ENCODE assay signal across 33 cellular contexts in the genomic region with DNA sequence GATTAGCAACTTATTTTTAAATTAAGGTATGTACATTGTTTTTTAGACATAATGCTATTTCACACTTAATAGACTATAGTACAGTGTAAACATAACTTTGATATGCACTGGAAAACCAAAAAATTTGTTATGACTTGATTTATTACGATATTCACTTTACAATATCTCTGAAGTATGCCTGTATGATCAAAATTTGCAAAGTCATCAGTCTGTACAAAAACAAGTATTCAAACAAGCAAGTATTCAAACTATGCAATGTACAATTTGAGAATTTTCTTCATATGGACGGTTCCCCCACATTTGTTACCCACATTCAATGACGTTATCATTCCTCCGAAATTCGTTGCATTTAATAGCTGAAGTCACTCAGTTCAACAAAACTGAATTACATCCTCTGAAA.
DNase-seq lines count a peak whose midpoint lies in the region; ATAC-seq, FAIRE-seq and TF ChIP-seq lines count a peak whose summit lies in the region.
"Had no signal": no experiment of that assay in that cellular context is flagged by ENCODE, and none has a peak within 500 bp of the region (broad histone marks: within the 10 kb centered on the region; RNA-seq: fewer than 3 reads in every experiment).

No MANE protein-coding gene starts in this region.

- TF ChIP-seq CTCF in HepG2 (CRISPR knock-in tag; IDR thresholded peaks at IDR 0.05) (no peak), right lobe of liver (IDR thresholded peaks at IDR 0.05) (no peak), A549 (IDR thresholded peaks at IDR 0.05) (no peak), IMR-90 (conservative IDR thresholded peaks at IDR 0.05; ENCODE audit: low read depth, low read length) (no peak), K562 (IDR thresholded peaks at IDR 0.05 in 2 of 3, conservative IDR thresholded peaks at IDR 0.05 in 1 of 3; ENCODE audit: insufficient read depth in 2 of 3, low read depth in 1 of 3, low read length in 3 of 3) (no peak)

- DNase-seq in HepG2 (ENCODE audit: low spot score) (no peak), right lobe of liver (no peak), A549 (ENCODE audit: low read depth in 1 of 2, low spot score in 1 of 2) (no peak), IMR-90 (no peak), K562 (ENCODE audit: extremely low read depth in 1 of 4, low spot score in 3 of 4) (no peak), SIG-M5 (lab: John Stamatoyannopoulos, UW) (no peak), NCI-H1417 treated with DMSO at 0.1 percent for 48 hours (lab: John Stamatoyannopoulos, UW) (no peak), head of caudate nucleus (no peak)
- DNase-seq: 8988T; ACHN; AML-193; BE2C; C1 segment of cervical spinal cord; Caco-2; Calu3; CD4-positive, alpha-beta memory T cell; CD4-positive, alpha-beta T cell; CD4-positive, CD25-positive, alpha-beta regulatory T cell; CD8-positive, alpha-beta memory T cell; CD8-positive, alpha-beta T cell; COR-L47; DMS 273 treated with DMSO at 0.1 percent for 48 hours; DMS153; DMS53; DMS79; DMS79 treated with DMSO at 0.1 percent for 48 hours; DND-41; EL had no signal

- H3K4me1 ChIP-seq in HepG2 (ENCODE audit: insufficient read depth, low read length), result no peaks in the 10 kb centered on the region
- no peaks in the 10 kb centered on the region for H3K4me1 ChIP-seq in right lobe of liver
- no peaks in the 10 kb centered on the region for H3K4me1 ChIP-seq in A549
- no peaks in the 10 kb centered on the region for H3K4me1 ChIP-seq in IMR-90 (ENCODE audit: control insufficient read depth, insufficient read depth, low read length)
- peaks cover 0 to 7% of the 10 kb centered on the region in 2 experiments; a peak in 2 of 5 replicates for H3K4me1 ChIP-seq in K562 (replicated peaks in 1 of 2; ENCODE audit: control insufficient read depth in 2 of 2, insufficient read depth in 2 of 2, low read length in 2 of 2)
- H3K4me1 ChIP-seq: Caco-2 had no signal

- H3K4me2 ChIP-seq in HepG2 (ENCODE audit: low read depth, low read length) (no peak overlapping the region), A549 (no peak overlapping the region), IMR-90 (ENCODE audit: low read depth, low read length) (no peak overlapping the region), K562 (ENCODE audit: insufficient read depth, low read length) (no peak overlapping the region)
- H3K4me2 ChIP-seq: BLaER1 had no signal

- H3K23ac ChIP-seq in IMR-90 (ENCODE audit: low read depth, low read length), result no peak overlapping the region

- H2AFZ ChIP-seq in HepG2 (ENCODE audit: low read length) (no peak overlapping the region), IMR-90 (replicated peaks; ENCODE audit: low read length, poor library complexity) (no peak overlapping the region), K562 (ENCODE audit: low read depth, low read length) (no peak overlapping the region)

- 97% methylated on average over 5 of the region's 5 CpGs for WGBS in HepG2 (ENCODE audit: low lambda C conversion rate)
- 86% methylated on average over 3 of the region's 5 CpGs for WGBS in right lobe of liver (ENCODE audit: insufficient coverage, low coverage, low lambda C conversion rate, missing lambda C conversion rate)
- 96% methylated on average over 5 of the region's 5 CpGs for WGBS in A549 (ENCODE audit: missing lambda C conversion rate)
- WGBS in IMR-90 (ENCODE audit: extremely low coverage in 2 of 2, insufficient read length in 1 of 2), 2 experiments, result no CpG with 5 or more reads among the region's 5 CpGs
- 67% methylated on average over 5 of the region's 5 CpGs for WGBS in K562 (ENCODE audit: insufficient coverage, low coverage, missing lambda C conversion rate)

- H3K79me1 ChIP-seq in IMR-90 (ENCODE audit: low read depth in 1 of 2, low read length in 2 of 2), result no peaks in the 10 kb centered on the region

- intact Hi-C loops in HepG2 (cut with micrococcal nuclease; ENCODE audit: unreplicated experiment) (no loop called here), right lobe of liver (cut with DNase I) (no loop called here), IMR-90 (cut with micrococcal nuclease) (no loop called here), K562 (cut with micrococcal nuclease) (no loop called here), head of caudate nucleus (cut with DNase I) (no loop called here)

- H3K4me3 ChIP-seq in HepG2 (replicated peaks in 1 of 3; ENCODE audit: insufficient read depth in 1 of 3, low read depth in 2 of 3, low read length in 3 of 3), result no peak overlapping the region
- no peak overlapping the region for H3K4me3 ChIP-seq in right lobe of liver
- no peak overlapping the region for H3K4me3 ChIP-seq in A549
- H3K4me3 ChIP-seq in IMR-90 (ENCODE audit: insufficient read depth, low read depth, low read length), result no peak overlapping the region
- no peak overlapping the region for H3K4me3 ChIP-seq in K562
- H3K4me3 ChIP-seq: BLaER1; BLaER1 treated with 17β-estradiol and CSF1 and Interleukin-3, amounts not matched to agents 10 nM and 100 nM had no signal

- no peak overlapping the region for H3K18ac ChIP-seq in IMR-90 (ENCODE audit: low read depth, low read length)

- H3K27ac ChIP-seq in HepG2 (ENCODE audit: extremely low read length, insufficient read depth, low read length), result no peak overlapping the region
- H3K27ac ChIP-seq in right lobe of liver, result no peak overlapping the region
- no peak overlapping the region for H3K27ac ChIP-seq in A549
- no peak overlapping the region for H3K27ac ChIP-seq in IMR-90 (ENCODE audit: insufficient read depth, low read length)
- H3K27ac ChIP-seq in K562 (ENCODE audit: extremely low read depth, low read depth, low read length), result no peak overlapping the region
- H3K27ac ChIP-seq: 22Rv1; BLaER1; BLaER1 treated with 17β-estradiol and CSF1 and Interleukin-3, amounts not matched to agents 10 nM and 100 nM; C4-2B had no signal

- TF ChIP-seq RAD21 in HepG2 (CRISPR knock-in tag; IDR thresholded peaks at IDR 0.05), result no peak
- no peak for TF ChIP-seq RAD21 in A549 (conservative IDR thresholded peaks at IDR 0.05 in 1 of 2, IDR thresholded peaks at IDR 0.05 in 1 of 2)
- no peak for TF ChIP-seq RAD21 in IMR-90 (IDR thresholded peaks at IDR 0.05; ENCODE audit: low read length)
- no peak for TF ChIP-seq RAD21 in K562 (CRISPR knock-in tag; conservative IDR thresholded peaks at IDR 0.05 in 1 of 2, IDR thresholded peaks at IDR 0.05 in 1 of 2)

- H2AK9ac ChIP-seq in IMR-90 (replicated peaks; ENCODE audit: low read depth, low read length, poor library complexity), result no peak overlapping the region

- POLR2A ChIA-PET in HepG2 (lab: Yijun Ruan, JAX) (no interaction called here), A549 (lab: Yijun Ruan, JAX) (no interaction called here), IMR-90 (lab: Charles Lee; ENCODE audit: unreplicated experiment) (no interaction called here), K562 (lab: Yijun Ruan, JAX) (no interaction called here)

- H4K8ac ChIP-seq in IMR-90 (ENCODE audit: low read depth in 2 of 2, low read length in 2 of 2), result no peak overlapping the region

- TF ChIP-seq POLR2A in HepG2 (IDR thresholded peaks at IDR 0.05; ENCODE audit: insufficient read depth in 1 of 2, low read depth in 2 of 2, low read length in 2 of 2) (no peak), right lobe of liver (IDR thresholded peaks at IDR 0.05) (no peak), A549 (IDR thresholded peaks at IDR 0.05; ENCODE audit: low read length) (no peak), IMR-90 (IDR thresholded peaks at IDR 0.05; ENCODE audit: low read depth, low read length) (no peak), K562 (conservative IDR thresholded peaks at IDR 0.05) (no peak)

- H2BK20ac ChIP-seq in IMR-90 (ENCODE audit: low read depth, low read length), result no peak overlapping the region

- H2BK15ac ChIP-seq in IMR-90 (ENCODE audit: low read depth, low read length), result no peak overlapping the region

- BruUV-seq in HepG2 (replicated peaks; lab: Mats Ljungman, UMichigan), result no TSS peak
- BruUV-seq in IMR-90 (replicated peaks; lab: Mats Ljungman, UMichigan), result no TSS peak
- no TSS peak for BruUV-seq in K562 (replicated peaks; lab: Mats Ljungman, UMichigan)

- CTCF ChIA-PET in HepG2 (lab: Yijun Ruan, JAX; ENCODE audit: low intra/inter-chr PET ratio, low total read pairs), result no interaction called here
- CTCF ChIA-PET in A549 (lab: Yijun Ruan, JAX), result no interaction called here
- CTCF ChIA-PET in IMR-90 (lab: Yijun Ruan, JAX), result no interaction called here
- CTCF ChIA-PET in K562 (lab: Yijun Ruan, JAX; ENCODE audit: low intra/inter-chr PET ratio), result no interaction called here

- dilution Hi-C loops in IMR-90 (cut with HindIII; ENCODE audit: low sequenced_read_pairs, unreplicated experiment), result no loop called here

- no peak overlapping the region for H3K56ac ChIP-seq in IMR-90 (ENCODE audit: extremely low read depth, insufficient read depth, low read length)

- H3K36me3 ChIP-seq in HepG2 (replicated peaks in 1 of 2; ENCODE audit: control insufficient read depth in 1 of 2, insufficient read depth in 2 of 2, low read length in 2 of 2) (no peaks in the 10 kb centered on the region), right lobe of liver (no peaks in the 10 kb centered on the region), IMR-90 (ENCODE audit: control insufficient read depth, insufficient read depth, low read length) (no peaks in the 10 kb centered on the region), K562 (ENCODE audit: control insufficient read depth, insufficient read depth, low read length) (no peaks in the 10 kb centered on the region)
- H3K36me3 ChIP-seq: BE2C; BLaER1; BLaER1 treated with 17β-estradiol and CSF1 and Interleukin-3, amounts not matched to agents 10 nM and 100 nM had no signal

- no peaks in the 10 kb centered on the region for H3K27me3 ChIP-seq in HepG2 (ENCODE audit: control insufficient read depth in 1 of 2, insufficient read depth in 2 of 2, low read length in 2 of 2)
- no peaks in the 10 kb centered on the region for H3K27me3 ChIP-seq in right lobe of liver
- no peaks in the 10 kb centered on the region for H3K27me3 ChIP-seq in IMR-90 (ENCODE audit: control insufficient read depth, insufficient read depth, low read length)
- no peaks in the 10 kb centered on the region for H3K27me3 ChIP-seq in K562 (ENCODE audit: control insufficient read depth in 2 of 2, insufficient read depth in 2 of 2, low read length in 2 of 2)
- H3K27me3 ChIP-seq: BE2C, BLaER1 had no signal

- H4K91ac ChIP-seq in IMR-90 (ENCODE audit: insufficient read depth, low read depth, low read length), result no peak overlapping the region

- no peak overlapping the region for H2AK5ac ChIP-seq in IMR-90 (ENCODE audit: low read depth, low read length)

- no peaks in the 10 kb centered on the region for H3K79me2 ChIP-seq in HepG2 (ENCODE audit: insufficient read depth, low read length)
- H3K79me2 ChIP-seq in K562 (ENCODE audit: control insufficient read depth, insufficient read depth, low read length), result no peaks in the 10 kb centered on the region

- H4K5ac ChIP-seq in IMR-90 (ENCODE audit: low read depth, low read length), result no peak overlapping the region

- no peak for FAIRE-seq in HepG2 (lab: Jason Lieb, UNC)
- FAIRE-seq in A549 (lab: Jason Lieb, UNC), result no peak
- FAIRE-seq in K562 (lab: Jason Lieb, UNC), result no peak
- FAIRE-seq: D721Med had no signal

- in situ Hi-C loops in HepG2 (cut with HindIII; ENCODE audit: extremely low pct_ligation_motif_present, low pct_unique_long_range_greater_than_20kb) (no loop called here), IMR-90 (cut with MboI; ENCODE audit: low sequenced_read_pairs) (no loop called here), K562 (cut with MboI) (no loop called here)

- ATAC-seq in HepG2 (no peak), right lobe of liver (no peak), A549 (no peak), IMR-90 (ENCODE audit: low read depth) (no peak), K562 (no peak)
- ATAC-seq: CD8-positive, alpha-beta T cell had no signal

- no peaks in the 10 kb centered on the region for H3K9me3 ChIP-seq in HepG2 (ENCODE audit: low read length)
- H3K9me3 ChIP-seq in right lobe of liver, result no peaks in the 10 kb centered on the region
- H3K9me3 ChIP-seq in A549, result peaks cover 6% of the 10 kb centered on the region; the same call in 2 of the 3 replicates
- H3K9me3 ChIP-seq in IMR-90 (ENCODE audit: control insufficient read depth, insufficient read depth, low read length), result no peaks in the 10 kb centered on the region
- no peaks in the 10 kb centered on the region; the same call in 1 of the 2 replicates for H3K9me3 ChIP-seq in K562 (replicated peaks; ENCODE audit: control insufficient read depth, insufficient read depth, low read depth, low read length)
- H3K9me3 ChIP-seq: BE2C, Caco-2 had no signal

- H4K20me1 ChIP-seq in HepG2 (ENCODE audit: insufficient read depth, low read length), result no peaks in the 10 kb centered on the region
- no peaks in the 10 kb centered on the region for H4K20me1 ChIP-seq in IMR-90 (ENCODE audit: insufficient read depth, low read length)
- H4K20me1 ChIP-seq in K562 (replicated peaks; ENCODE audit: control insufficient read depth, insufficient read depth, low read length), result no peaks in the 10 kb centered on the region
- H4K20me1 ChIP-seq: BLaER1 had no signal

- H3K9ac ChIP-seq in HepG2 (ENCODE audit: insufficient read depth, low read depth, low read length) (no peak overlapping the region), IMR-90 (ENCODE audit: low read depth, low read length) (no peak overlapping the region), K562 (ENCODE audit: insufficient read depth in 1 of 2, low read depth in 2 of 2, low read length in 2 of 2) (no peak overlapping the region)
- H3K9ac ChIP-seq: BLaER1; BLaER1 treated with 17β-estradiol and CSF1 and Interleukin-3, amounts not matched to agents 10 nM and 100 nM had no signal

- no peak overlapping the region for H2BK5ac ChIP-seq in IMR-90 (ENCODE audit: low read depth, low read length, poor library complexity, severe bottlenecking)

- no peaks in the 10 kb centered on the region for H3K9me1 ChIP-seq in IMR-90 (ENCODE audit: insufficient read depth, low read length)
- no peaks in the 10 kb centered on the region for H3K9me1 ChIP-seq in K562 (ENCODE audit: control insufficient read depth, insufficient read depth, low read length)

- no peak overlapping the region for H3K14ac ChIP-seq in IMR-90 (replicated peaks; ENCODE audit: low read depth, low read length)

- no peak overlapping the region for H3K4ac ChIP-seq in IMR-90 (ENCODE audit: low read depth, low read length)

- no peak overlapping the region for H2BK120ac ChIP-seq in IMR-90 (ENCODE audit: low read depth, low read length)

- TF ChIP-seq EP300 in HepG2 (IDR thresholded peaks at IDR 0.05; ENCODE audit: low read depth in 2 of 2, low read length in 2 of 2) (no peak), HepG2 (CRISPR knock-in tag; IDR thresholded peaks at IDR 0.05; ENCODE audit: borderline replicate concordance) (no peak), A549 (IDR thresholded peaks at IDR 0.05) (no peak), K562 (IDR thresholded peaks at IDR 0.05; ENCODE audit: low read length) (no peak)
